ENCODE assay signal across 13 cellular contexts in genomic region chr5:131274341-131275063, GRCh38. TPM values are rescaled to one million over a fixed set of nuclear protein-coding genes. Genes with fewer than 3 reads are reported as not detected.
DNase-seq lines count a peak whose midpoint lies in the region; ATAC-seq and TF ChIP-seq lines count a peak whose summit lies in the region.
"Had no signal": no experiment of that assay in that cellular context is flagged by ENCODE, and none has a peak within 500 bp of the region (broad histone marks: within the 10 kb centered on the region; RNA-seq: fewer than 3 reads in every experiment).

No MANE protein-coding gene starts in this region.

- peaks cover 13% of the 10 kb centered on the region for H3F3A ChIP-seq in OCI-LY1 (ENCODE audit: insufficient read depth, low read length)

- POLR2A ChIA-PET in HEK293T (lab: Yijun Ruan, JAX): interaction anchor here (1.2 to 1.4 kb wide), 2 partner anchors 10 to 38 kb away, joined by 5 read pairs; partner anchors contain the start of gene CDC42SE2

- H3K4me3 Mint-ChIP-seq in CD14-positive monocyte: no peak overlapping the region
- peak overlapping the region; percentile 83 for H3K4me3 Mint-ChIP-seq in central memory CD8-positive, alpha-beta T cell

- DNase-seq in CD14-positive monocyte (ENCODE audit: low spot score) (no peak), middle frontal gyrus (ENCODE audit: extremely low spot score, low spot score) (no peak), HEK293T (ENCODE audit: extremely low spot score) (no peak), NCI-H2171 (lab: John Stamatoyannopoulos, UW) (no peak)
- DNase-seq in central memory CD8-positive, alpha-beta T cell (ENCODE audit: low spot score in 2 of 2): no peak
- DNase-seq: body of pancreas; IMR-90; NCI-H2081 treated with DMSO at 0.1 percent for 48 hours; stimulated activated CD4-positive, alpha-beta T cell treated with anti-CD3 and anti-CD28 coated beads, Interleukin-15, amount 100 ng/mL, for 24 hours had no signal

- no peaks in the 10 kb centered on the region for H3K9me2 ChIP-seq in OCI-LY1 (ENCODE audit: low read depth, low read length)

- H3K79me2 ChIP-seq in OCI-LY1 (ENCODE audit: insufficient read depth, low read length): peaks cover 86% of the 10 kb centered on the region

- no peaks in the 10 kb centered on the region for H3K9me3 ChIP-seq in OCI-LY1 (ENCODE audit: low read length)
- H3K9me3 ChIP-seq: body of pancreas had no signal

- peaks cover 3% of the 10 kb centered on the region; the same call in 1 of the 2 replicates for H3K36me3 ChIP-seq in OCI-LY1 (ENCODE audit: insufficient read depth, low read length)

- intact Hi-C loops in CD14-positive monocyte (cut with micrococcal nuclease): loop anchor here (5.0 to 10.0 kb wide), 3 partner anchors 50 to 110 kb away; no protein-coding TSS in a partner anchor

- CTCF ChIA-PET in HEK293T (lab: Yijun Ruan, JAX): no interaction called here

- H3K36me3 Mint-ChIP-seq in CD14-positive monocyte: peaks cover 8 to 10% of the 10 kb centered on the region in 2 donors
- peaks cover 52% of the 10 kb centered on the region for H3K36me3 Mint-ChIP-seq in central memory CD8-positive, alpha-beta T cell (ENCODE audit: insufficient read depth)

- H3K4me1 Mint-ChIP-seq in CD14-positive monocyte: peaks cover 59% of the 10 kb centered on the region
- H3K4me1 Mint-ChIP-seq in central memory CD8-positive, alpha-beta T cell: peaks cover 73% of the 10 kb centered on the region

- no peaks in the 10 kb centered on the region for H3K27me3 ChIP-seq in OCI-LY1 (ENCODE audit: insufficient read depth, low read length)
- H3K27me3 ChIP-seq: body of pancreas had no signal

- peaks cover 91% of the 10 kb centered on the region for H3K4me1 ChIP-seq in OCI-LY1 (ENCODE audit: insufficient read depth, low read length, severe bottlenecking)
- H3K4me1 ChIP-seq: parathyroid adenoma had no signal

- peak overlapping the region; percentile 86 for H3K27ac ChIP-seq in OCI-LY1 (ENCODE audit: low read depth, low read length, poor library complexity, severe bottlenecking)
- H3K27ac ChIP-seq: body of pancreas, parathyroid adenoma had no signal

- peaks cover 0 to 4% (median 0%) of the 10 kb centered on the region in 3 donors for H3K27me3 Mint-ChIP-seq in CD14-positive monocyte (ENCODE audit: low read depth in 3 of 3)
- H3K27me3 Mint-ChIP-seq in central memory CD8-positive, alpha-beta T cell: no peaks in the 10 kb centered on the region

- peak overlapping the region; percentile 19; the same call in 1 of the 2 replicates for H3K9ac ChIP-seq in OCI-LY1 (ENCODE audit: low read length)
- H3K9ac ChIP-seq: parathyroid adenoma had no signal

- H2AFZ ChIP-seq in OCI-LY1 (ENCODE audit: low read length): no peak overlapping the region
- H2AFZ ChIP-seq: parathyroid adenoma had no signal

- peak; percentile 25 for ATAC-seq in GM18517 (IDR thresholded peaks at IDR 0.05; ENCODE audit: unreplicated experiment)
- ATAC-seq in central memory CD8-positive, alpha-beta T cell (replicated peaks; ENCODE audit: extremely low read depth, poor library complexity, severe bottlenecking): no peak
- no peak for ATAC-seq in HG03469 (IDR thresholded peaks at IDR 0.05; ENCODE audit: unreplicated experiment)
- ATAC-seq: body of pancreas had no signal

- TF ChIP-seq CTCF in CD14-positive monocyte (IDR thresholded peaks at IDR 0.05): no peak
- TF ChIP-seq CTCF in OCI-LY1 (IDR thresholded peaks at IDR 0.05; ENCODE audit: low read length): no peak

- peak overlapping the region; percentile 59 for H3K4me2 ChIP-seq in OCI-LY1 (ENCODE audit: low read length)

- H3K4me3 ChIP-seq in OCI-LY1 (ENCODE audit: low read depth, low read length, poor library complexity, severe bottlenecking): peak overlapping the region; percentile 11
- H3K4me3 ChIP-seq: body of pancreas had no signal

- peak overlapping the region in 6 of 7 donors; percentile 6 to 76 (median 50) for H3K27ac Mint-ChIP-seq in CD14-positive monocyte
- H3K27ac Mint-ChIP-seq in central memory CD8-positive, alpha-beta T cell (ENCODE audit: low read depth): peak overlapping the region; percentile 90

- no peaks in the 10 kb centered on the region for H4K20me1 ChIP-seq in OCI-LY1 (ENCODE audit: insufficient read depth, low read length)

- peaks cover 0 to 3% (median 0%) of the 10 kb centered on the region in 7 donors for H3K9me3 Mint-ChIP-seq in CD14-positive monocyte
- H3K9me3 Mint-ChIP-seq in central memory CD8-positive, alpha-beta T cell: no peaks in the 10 kb centered on the region

TF ChIP-seq in HEK293T, 16 proteins besides CTCF, POLR2A, EP300 and RAD21:
- TF ChIP-seq SUZ12 (IDR thresholded peaks at IDR 0.05) (no peak), PKNOX1 (IDR thresholded peaks at IDR 0.05) (no peak), ARNT (IDR thresholded peaks at IDR 0.05) (no peak), TARDBP (IDR thresholded peaks at IDR 0.05) (no peak), L3MBTL2 (conservative IDR thresholded peaks at IDR 0.05) (no peak), CTBP1 (IDR thresholded peaks at IDR 0.05; ENCODE audit: borderline replicate concordance) (no peak), FOXK2 (IDR thresholded peaks at IDR 0.05) (no peak), NFRKB (IDR thresholded peaks at IDR 0.05) (no peak), LEF1 (IDR thresholded peaks at IDR 0.05; ENCODE audit: borderline replicate concordance) (no peak), FOXA1 (IDR thresholded peaks at IDR 0.05) (no peak), HDGF (IDR thresholded peaks at IDR 0.05; ENCODE audit: borderline replicate concordance) (no peak), ZNF384 (IDR thresholded peaks at IDR 0.05) (no peak)

RNA-seq across cellular contexts. Expression of gene CDC42SE2, which starts 10.6 kb away (rescaled TPM):
- polyA plus RNA-seq in CD14-positive monocyte: 100 to 1,000 TPM in 1 of 2 donors, 10 to 100 TPM in 1; 92.6 to 135 TPM
